In genomic region chr9:89941875-89942274, GRCh38 we compare ENCODE assay signal across 8 cellular contexts.
A peak's percentile ranks its signal among the peaks of the same experiment; 100 is the strongest.
DNase-seq lines count a peak whose midpoint lies in the region; ATAC-seq and TF ChIP-seq lines count a peak whose summit lies in the region.

No MANE protein-coding gene starts in this region.

- H3K4me2 ChIP-seq in OCI-LY7 (ENCODE audit: low read length): no peak overlapping the region

- H4K20me1 ChIP-seq in OCI-LY7 (ENCODE audit: insufficient read depth, low read length): no peaks in the 10 kb centered on the region

- no peak for TF ChIP-seq POLR2A in ovary (IDR thresholded peaks at IDR 0.05)

- H3K9me3 ChIP-seq in HEK293 (ENCODE audit: control insufficient read depth, insufficient read depth, low read depth, low read length) (no peaks in the 10 kb centered on the region), SJCRH30 (replicated peaks) (no peaks in the 10 kb centered on the region), OCI-LY7 (ENCODE audit: low read length) (no peaks in the 10 kb centered on the region), ovary (no peaks in the 10 kb centered on the region)

- no TSS peak for BruUV-seq in OCI-LY7 (replicated peaks; lab: Mats Ljungman, UMichigan)

- no peaks in the 10 kb centered on the region for H3K36me3 ChIP-seq in HEK293 (ENCODE audit: control insufficient read depth in 2 of 2, insufficient read depth in 1 of 2, low read length in 2 of 2)
- no peaks in the 10 kb centered on the region for H3K36me3 ChIP-seq in SJCRH30
- H3K36me3 ChIP-seq in OCI-LY7 (ENCODE audit: insufficient read depth, low read length): no peaks in the 10 kb centered on the region
- no peaks in the 10 kb centered on the region for H3K36me3 ChIP-seq in ovary

- H3K27me3 ChIP-seq in SJCRH30 (no peaks in the 10 kb centered on the region), ovary (no peaks in the 10 kb centered on the region)

- TF ChIP-seq EP300 in ovary (IDR thresholded peaks at IDR 0.05): no peak

- H3K79me2 ChIP-seq in OCI-LY7 (ENCODE audit: insufficient read depth, low read depth, low read length): no peaks in the 10 kb centered on the region

- no peak overlapping the region for H2AFZ ChIP-seq in OCI-LY7 (ENCODE audit: low read length)

- POLR2A ChIA-PET in AG04449 (lab: Yijun Ruan, JAX): interaction anchor here (0.8 kb wide), 1 partner anchor 10 kb away, joined by 5 read pairs; no protein-coding TSS in a partner anchor
- POLR2A ChIA-PET in HEK293 (lab: Yijun Ruan, JAX): interaction anchor here (1.6 to 3.1 kb wide), 2 partner anchors 57 to 337 kb away, joined by 6 to 22 read pairs; partner anchors contain the start of gene GADD45G
- POLR2A ChIA-PET in OCI-LY7 (lab: Charles Lee): no interaction called here

- DNase-seq in AG04449 (ENCODE audit: low read depth, low spot score) (peak; percentile 38), SJCRH30 (peak; percentile 68 to 87), kidney tubule cell (ENCODE audit: low spot score) (peak; percentile 76), OCI-LY7 (ENCODE audit: low spot score) (no peak), ovary (no peak)

- no peak for ATAC-seq in GM18868 (IDR thresholded peaks at IDR 0.05; ENCODE audit: unreplicated experiment)
- ATAC-seq in HG02981 (IDR thresholded peaks at IDR 0.05; ENCODE audit: unreplicated experiment): no peak

- peaks cover 10% of the 10 kb centered on the region for H3K4me1 ChIP-seq in HEK293 (ENCODE audit: control insufficient read depth, insufficient read depth, low read length)
- H3K4me1 ChIP-seq in SJCRH30: peaks cover 30% of the 10 kb centered on the region
- no peaks in the 10 kb centered on the region for H3K4me1 ChIP-seq in OCI-LY7 (ENCODE audit: insufficient read depth, low read length, poor library complexity, severe bottlenecking)
- peaks cover 11% of the 10 kb centered on the region for H3K4me1 ChIP-seq in ovary (ENCODE audit: insufficient read depth)

- peak overlapping the region; percentile 54; the same call in 1 of the 2 replicates for H3K27ac ChIP-seq in HEK293 (ENCODE audit: extremely low read depth, low read depth, low read length)
- peak overlapping the region; percentile 77 for H3K27ac ChIP-seq in SJCRH30
- no peak overlapping the region for H3K27ac ChIP-seq in OCI-LY7 (ENCODE audit: low read depth, low read length, poor library complexity, severe bottlenecking)
- no peak overlapping the region for H3K27ac ChIP-seq in ovary

- WGBS in ovary, 3 donors: 27 to 47% (median 42%) methylated on average over 2 of the region's 2 CpGs

- H3K9me2 ChIP-seq in OCI-LY7 (ENCODE audit: insufficient read depth, low read length): no peaks in the 10 kb centered on the region

- CTCF ChIA-PET in AG04449 (lab: Yijun Ruan, JAX): interaction anchor here (1.6 kb wide), 1 partner anchor 9 kb away, joined by 3 read pairs; no protein-coding TSS in a partner anchor
- CTCF ChIA-PET in HEK293 (lab: Yijun Ruan, JAX): interaction anchor here (0.5 to 1.5 kb wide), 8 partner anchors 10 to 338 kb away, joined by 3 to 6 read pairs (median 3); no protein-coding TSS in a partner anchor
- CTCF ChIA-PET in OCI-LY7 (lab: Charles Lee; ENCODE audit: unreplicated experiment): no interaction called here

- H3K4me3 ChIP-seq in AG04449 (ENCODE audit: low read depth, low read length) (no peak overlapping the region), HEK293 (ENCODE audit: low read depth, low read length) (no peak overlapping the region), SJCRH30 (no peak overlapping the region), OCI-LY7 (ENCODE audit: low read depth, low read length, poor library complexity, severe bottlenecking) (no peak overlapping the region), ovary (no peak overlapping the region)

- intact Hi-C loops in OCI-LY7 (cut with micrococcal nuclease; ENCODE audit: unreplicated experiment) (no loop called here), ovary (cut with DNase I) (no loop called here)

- TF ChIP-seq CTCF in AG04449 (IDR thresholded peaks at IDR 0.05; ENCODE audit: insufficient read depth, low read length, missing control alignments) (no peak), HEK293 (tag by site-specific recombination; IDR thresholded peaks at IDR 0.05) (no peak), OCI-LY7 (conservative IDR thresholded peaks at IDR 0.05; ENCODE audit: low read length) (no peak), ovary (IDR thresholded peaks at IDR 0.05) (no peak)

TF ChIP-seq in HEK293, 187 proteins besides CTCF, POLR2A, EP300 and RAD21 (continues in another document):
- peak; percentile 98 for TF ChIP-seq SP7 (tag by site-specific recombination; IDR thresholded peaks at IDR 0.05)
- TF ChIP-seq SCRT2 (tag by site-specific recombination; IDR thresholded peaks at IDR 0.05): 0 out of 2 replicates have a peak, but pooled peaks have one; percentile 20
- TF ChIP-seq PRDM4 (tag by site-specific recombination; IDR thresholded peaks at IDR 0.05): peak; percentile 85
- no peak for TF ChIP-seq PRDM2 (tag by site-specific recombination; IDR thresholded peaks at IDR 0.05; ENCODE audit: borderline replicate concordance)
- TF ChIP-seq GLI2 (tag by site-specific recombination; IDR thresholded peaks at IDR 0.05; ENCODE audit: borderline replicate concordance, low read depth): no peak
- TF ChIP-seq ZNF549 (tag by site-specific recombination; IDR thresholded peaks at IDR 0.05): no peak
- no peak for TF ChIP-seq ZSCAN4 (tag by site-specific recombination; IDR thresholded peaks at IDR 0.05)
- no peak for TF ChIP-seq SP2 (tag by site-specific recombination; IDR thresholded peaks at IDR 0.05)
- no peak for TF ChIP-seq ZNF16 (tag by site-specific recombination; IDR thresholded peaks at IDR 0.05; ENCODE audit: low read depth)
- peak; percentile 98 for TF ChIP-seq MEIS1 (CRISPR knock-in tag; IDR thresholded peaks at IDR 0.05; ENCODE audit: borderline replicate concordance)
- 0 out of 2 replicates have a peak, but pooled peaks have one; percentile 17 for TF ChIP-seq FEZF1 (tag by site-specific recombination; IDR thresholded peaks at IDR 0.05)

Comparison
In these comparisons a context has a peak if more than half of its experiments do, and no peak if none do; other contexts are left out.
1. DNase-seq: peak in AG04449 (single experiment), SJCRH30 (2 of 2) and kidney tubule cell (single experiment); none in OCI-LY7 (single experiment) and ovary (0 of 5).
2. H3K27ac ChIP-seq: peak in HEK293 (single experiment) and SJCRH30 (single experiment); none in OCI-LY7 (single experiment) and ovary (0 of 2).